Comparison of ENCODE assay signal across 13 cellular contexts in the genomic region with DNA sequence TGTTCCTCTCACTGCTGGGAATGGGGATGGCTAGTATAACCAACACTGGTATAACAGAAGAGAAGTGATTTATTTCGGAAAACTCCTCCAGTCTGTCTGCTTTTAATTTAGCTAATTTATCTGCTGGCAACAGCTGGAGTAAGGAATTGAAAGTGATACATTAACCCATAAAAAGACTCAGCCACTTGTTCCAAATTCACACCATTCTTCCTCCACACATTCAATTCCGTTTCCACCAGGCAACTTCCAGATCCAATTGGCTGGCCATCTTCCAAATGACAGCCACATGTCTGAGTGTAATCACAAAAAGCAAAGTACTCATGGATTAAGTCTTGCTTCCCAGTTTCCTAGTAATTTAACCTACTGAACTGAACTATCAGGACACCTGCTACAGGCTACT.
DNase-seq lines count a peak whose midpoint lies in the region; ATAC-seq and TF ChIP-seq lines count a peak whose summit lies in the region.
"Had no signal": no experiment of that assay in that cellular context is flagged by ENCODE, and none has a peak within 500 bp of the region (broad histone marks: within the 10 kb centered on the region; RNA-seq: fewer than 3 reads in every experiment).

No MANE protein-coding gene starts in this region.

- no peak for TF ChIP-seq CTCF in HFF-Myc (IDR thresholded peaks at IDR 0.05; ENCODE audit: low read depth, low read length, missing control alignments)

- peak overlapping the region; percentile 3 for H3K27ac ChIP-seq in cingulate gyrus (ENCODE audit: low read depth, low read length)

- no peak for ATAC-seq in HG03521 (IDR thresholded peaks at IDR 0.05; ENCODE audit: unreplicated experiment)

- no peak overlapping the region for H3K4me3 ChIP-seq in HFF-Myc (replicated peaks; ENCODE audit: low read depth, low read length)

- DNase-seq in NCI-H1105 treated with DMSO at 0.1 percent for 48 hours (lab: John Stamatoyannopoulos, UW) (peak; percentile 23), NCI-H1105 (lab: John Stamatoyannopoulos, UW) (no peak), HFF-Myc (ENCODE audit: extremely low read depth, low read depth) (peak; percentile 16), stromal cell of bone marrow (ENCODE audit: low read depth) (peak; percentile 3), OCI-M2 (lab: John Stamatoyannopoulos, UW; ENCODE audit: unreplicated experiment) (no peak), DMS79 (lab: John Stamatoyannopoulos, UW) (no peak)
- DNase-seq: 8988T, MM.1S, NCI-H187 treated with DMSO at 0.1 percent for 48 hours, NCI-H526, SHP77 had no signal

Comparison
In these comparisons a context has a peak if more than half of its experiments do, and no peak if none do; other contexts are left out.
1. DNase-seq: peak in NCI-H1105 treated with DMSO at 0.1 percent for 48 hours (single experiment), HFF-Myc (single experiment) and stromal cell of bone marrow (single experiment); none in NCI-H1105 (single experiment), OCI-M2 (single experiment) and DMS79 (single experiment).